In the genomic region with DNA sequence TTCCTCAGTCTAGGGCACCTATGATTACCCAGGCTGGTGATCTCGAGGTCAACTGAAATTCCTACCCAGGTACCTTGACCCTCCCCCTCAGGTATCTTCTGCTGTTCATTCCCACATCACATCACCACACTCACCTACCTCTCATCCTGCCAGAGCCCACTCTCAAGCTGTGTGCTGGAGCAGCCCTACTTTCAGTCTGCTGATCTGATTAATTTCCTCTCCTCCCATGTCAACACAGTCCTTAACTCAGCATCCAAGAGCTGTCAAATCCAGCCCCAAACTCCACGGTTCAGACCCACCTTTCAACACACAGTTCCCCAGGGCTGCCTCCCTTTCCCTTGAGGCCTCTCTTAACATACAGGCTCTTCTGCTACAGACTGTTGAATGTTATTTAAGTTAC, we compare ENCODE assay signal across 18 cellular contexts. TPM values are rescaled to one million over a fixed set of nuclear protein-coding genes. Genes with fewer than 3 reads are reported as not detected.
DNase-seq lines count a peak whose midpoint lies in the region; FAIRE-seq and TF ChIP-seq lines count a peak whose summit lies in the region.
"Had no signal": no experiment of that assay in that cellular context is flagged by ENCODE, and none has a peak within 500 bp of the region (broad histone marks: within the 10 kb centered on the region; RNA-seq: fewer than 3 reads in every experiment).

No MANE protein-coding gene starts in this region.

- no peaks in the 10 kb centered on the region for H3K9me3 Mint-ChIP-seq in activated T-cell treated with anti-CD3 and anti-CD28 coated beads, Interleukin-2, amount 50 U/mL, for 24 hours
- H3K9me3 Mint-ChIP-seq in IgD-negative memory B cell = no peaks in the 10 kb centered on the region
- H3K9me3 Mint-ChIP-seq in progenitor cell of endocrine pancreas (ENCODE audit: low read depth) = no peaks in the 10 kb centered on the region

- TF ChIP-seq POLR2A in H1 (IDR thresholded peaks at IDR 0.05; ENCODE audit: control extremely low read depth in 1 of 2, low read depth in 2 of 2, low read length in 2 of 2) = 0 out of 3 replicates have a peak, but pooled peaks of 1 of the 2 experiments have one; percentile 30

- no peak for TF ChIP-seq EP300 in H1 (IDR thresholded peaks at IDR 0.05; ENCODE audit: borderline replicate concordance in 1 of 2, low read depth in 2 of 2, low read length in 2 of 2)

- peaks cover 20 to 29% of the 10 kb centered on the region in 2 experiments for H4K20me1 ChIP-seq in H1 (replicated peaks in 1 of 2; ENCODE audit: control insufficient read depth in 1 of 2, insufficient read depth in 2 of 2, low read length in 2 of 2)

- H3K4me3 ChIP-seq in H1 (ENCODE audit: extremely low read depth in 1 of 4, insufficient read depth in 2 of 4, low read depth in 3 of 4, low read length in 4 of 4) (no peak overlapping the region), WERI-Rb-1 (ENCODE audit: low read depth, low read length) (no peak overlapping the region)
- H3K4me3 ChIP-seq: esophagus muscularis mucosa, skin epidermis had no signal

- H3K27ac ChIP-seq in H1 (ENCODE audit: low read depth, low read length) (no peak overlapping the region), WERI-Rb-1 (no peak overlapping the region)
- H3K27ac ChIP-seq: esophagus muscularis mucosa had no signal

- no peak for FAIRE-seq in H1 (lab: Jason Lieb, UNC)
- FAIRE-seq: astrocyte, G401.6, islet of Langerhans had no signal

- H3K4me2 ChIP-seq in H1 (ENCODE audit: insufficient read depth in 1 of 2, low read depth in 2 of 2, low read length in 2 of 2) = no peak overlapping the region
- H3K4me2 ChIP-seq: SK-N-SH had no signal

- H4K91ac ChIP-seq in H1 (replicated peaks; ENCODE audit: insufficient read length, low read length) = no peak overlapping the region

- peaks cover 0 to 70% of the 10 kb centered on the region in 2 experiments; a peak in 3 of 4 replicates for H3K79me2 ChIP-seq in H1 (ENCODE audit: control insufficient read depth in 1 of 2, insufficient read depth in 2 of 2, low read length in 2 of 2)

- H3K4me1 ChIP-seq in H1 (replicated peaks in 1 of 4; ENCODE audit: control insufficient read depth in 3 of 4, insufficient read depth in 4 of 4, low read length in 3 of 4) = peaks cover 0 to 5% (median 2%) of the 10 kb centered on the region in 4 experiments; a peak in 3 of 7 replicates

- H3K23me2 ChIP-seq in H1 (ENCODE audit: low read depth, low read length) = no peaks in the 10 kb centered on the region

- DNase-seq in activated T-cell treated with anti-CD3 and anti-CD28 coated beads, Interleukin-2, amount 50 U/mL, for 24 hours = no peak
- no peak for DNase-seq in activated T-cell treated with anti-CD3 and anti-CD28 coated beads for 4 hours
- DNase-seq in H1 (ENCODE audit: low read depth in 1 of 2, low spot score in 2 of 2) = no peak
- DNase-seq in progenitor cell of endocrine pancreas (ENCODE audit: low spot score, unreplicated experiment) = no peak
- DNase-seq in WERI-Rb-1 = no peak
- DNase-seq in medulla oblongata (ENCODE audit: extremely low spot score) = no peak
- DNase-seq in ecto neural progenitor cell (ENCODE audit: low spot score) = no peak
- DNase-seq: ACHN, cortex of kidney, NCI-H2081, PC-3, SK-N-SH had no signal

- no peak overlapping the region for H3K4ac ChIP-seq in H1 (replicated peaks; ENCODE audit: insufficient read length, low read depth, low read length)

- no peak overlapping the region for H2BK12ac ChIP-seq in H1 (ENCODE audit: low read depth, low read length)

- H3K27me3 Mint-ChIP-seq in activated T-cell treated with anti-CD3 and anti-CD28 coated beads, Interleukin-2, amount 50 U/mL, for 24 hours = no peaks in the 10 kb centered on the region
- no peaks in the 10 kb centered on the region for H3K27me3 Mint-ChIP-seq in IgD-negative memory B cell
- H3K27me3 Mint-ChIP-seq in progenitor cell of endocrine pancreas = no peaks in the 10 kb centered on the region

- no peak overlapping the region for H3K14ac ChIP-seq in H1 (ENCODE audit: insufficient read length)

- no peak overlapping the region for H2AFZ ChIP-seq in H1 (ENCODE audit: low read length)

- H3K23ac ChIP-seq in H1 (ENCODE audit: insufficient read length) = no peak overlapping the region

- no peak overlapping the region for H3K18ac ChIP-seq in H1 (ENCODE audit: extremely low read depth, low read length)

- H2BK5ac ChIP-seq in H1 (ENCODE audit: low read depth, low read length) = no peak overlapping the region

- 72% methylated on average over 2 of the region's 2 CpGs; no CpG with 5 or more reads in 1 of the 2 experiments for WGBS in H1 (ENCODE audit: extremely low coverage in 1 of 2, insufficient coverage in 1 of 2, insufficient read length in 1 of 2, insufficient replicate concordance in 2 of 2, low coverage in 1 of 2, low lambda C conversion rate in 2 of 2, missing lambda C conversion rate in 1 of 2), 2 experiments

- no peaks in the 10 kb centered on the region for H3K27me3 ChIP-seq in H1 (replicated peaks in 1 of 4; ENCODE audit: control insufficient read depth in 3 of 4, extremely low read depth in 1 of 4, insufficient read depth in 3 of 4, low read length in 3 of 4)
- H3K27me3 ChIP-seq in WERI-Rb-1 (ENCODE audit: insufficient read depth, low read depth, severe bottlenecking) = no peaks in the 10 kb centered on the region
- H3K27me3 ChIP-seq: esophagus muscularis mucosa had no signal

- peaks cover 69% of the 10 kb centered on the region for H3K4me1 Mint-ChIP-seq in activated T-cell treated with anti-CD3 and anti-CD28 coated beads, Interleukin-2, amount 50 U/mL, for 24 hours (ENCODE audit: low read depth)
- H3K4me1 Mint-ChIP-seq in IgD-negative memory B cell (peaks cover 15 to 30% (median 19%) of the 10 kb centered on the region in 3 donors), progenitor cell of endocrine pancreas (ENCODE audit: low read depth) (peaks cover 35% of the 10 kb centered on the region)

- no peak overlapping the region for H3K9ac ChIP-seq in H1 (replicated peaks in 1 of 4; ENCODE audit: extremely low read depth in 1 of 4, low read depth in 3 of 4, low read length in 3 of 4)
- H3K9ac ChIP-seq: SK-N-SH had no signal

- H4K8ac ChIP-seq in H1 (ENCODE audit: extremely low read depth, insufficient read depth, low read length) = no peak overlapping the region

- POLR2A ChIA-PET in H1 (lab: Charles Lee; ENCODE audit: partially characterized antibody) = interaction anchor here (0.7 to 7.6 kb wide), 3 partner anchors 11 to 41 kb away, joined by 3 to 75 read pairs (median 3); no protein-coding TSS in a partner anchor

- CTCF ChIA-PET in H1 (lab: Charles Lee; ENCODE audit: partially characterized antibody) = interaction anchor here (0.9 to 1.8 kb wide), 4 partner anchors 9 to 327 kb away, joined by 3 to 5 read pairs (median 4); no protein-coding TSS in a partner anchor

- no peak overlapping the region for H2BK20ac ChIP-seq in H1 (ENCODE audit: low read length)

- H3K36me3 ChIP-seq in H1 (ENCODE audit: control insufficient read depth in 2 of 4, insufficient read depth in 4 of 4, low read length in 3 of 4) (peaks cover 30 to 95% (median 79%) of the 10 kb centered on the region in 4 experiments), WERI-Rb-1 (peaks cover 95% of the 10 kb centered on the region)

- H3K56ac ChIP-seq in H1 (replicated peaks; ENCODE audit: insufficient read length, low read depth, low read length) = no peak overlapping the region

- H2AK5ac ChIP-seq in H1 (ENCODE audit: low read depth, low read length) = no peak overlapping the region

- H3K79me1 ChIP-seq in H1 (ENCODE audit: low read depth, low read length) = peaks cover 13% of the 10 kb centered on the region

- H3K9me3 ChIP-seq in H1 (ENCODE audit: insufficient read depth in 2 of 2, low read depth in 1 of 2, low read length in 1 of 2) (no peaks in the 10 kb centered on the region), WERI-Rb-1 (ENCODE audit: severe bottlenecking) (no peaks in the 10 kb centered on the region)
- H3K9me3 ChIP-seq: esophagus muscularis mucosa, SK-N-SH had no signal

- H4K5ac ChIP-seq in H1 (ENCODE audit: insufficient read length, low read depth, low read length) = no peak overlapping the region

- no peak overlapping the region for H2BK15ac ChIP-seq in H1 (ENCODE audit: low read length)

- TF ChIP-seq CTCF in H1 (IDR thresholded peaks at IDR 0.05; ENCODE audit: control extremely low read depth in 1 of 3, insufficient read depth in 1 of 3, low read depth in 1 of 3, low read length in 3 of 3) (no peak), progenitor cell of endocrine pancreas (IDR thresholded peaks at IDR 0.05; ENCODE audit: unreplicated experiment) (no peak), WERI-Rb-1 (IDR thresholded peaks at IDR 0.05; ENCODE audit: low read depth, low read length) (no peak)

- no peak overlapping the region for H3K4me3 Mint-ChIP-seq in activated T-cell treated with anti-CD3 and anti-CD28 coated beads, Interleukin-2, amount 50 U/mL, for 24 hours
- H3K4me3 Mint-ChIP-seq in IgD-negative memory B cell = peak overlapping the region in 2 of 4 donors; percentile 11 to 14
- no peak overlapping the region for H3K4me3 Mint-ChIP-seq in progenitor cell of endocrine pancreas (ENCODE audit: low read depth)

- peaks cover 96% of the 10 kb centered on the region for H3K36me3 Mint-ChIP-seq in activated T-cell treated with anti-CD3 and anti-CD28 coated beads, Interleukin-2, amount 50 U/mL, for 24 hours (ENCODE audit: low read depth)
- H3K36me3 Mint-ChIP-seq in IgD-negative memory B cell = peaks cover 19% of the 10 kb centered on the region
- peaks cover 56% of the 10 kb centered on the region for H3K36me3 Mint-ChIP-seq in progenitor cell of endocrine pancreas (ENCODE audit: insufficient read depth)

- H2BK120ac ChIP-seq in H1 (replicated peaks; ENCODE audit: low read depth, low read length) = no peak overlapping the region

- no peak for TF ChIP-seq RAD21 in H1 (IDR thresholded peaks at IDR 0.05 in 1 of 2, conservative IDR thresholded peaks at IDR 0.05 in 1 of 2; ENCODE audit: low read depth in 2 of 2, low read length in 2 of 2)

- H3K27ac Mint-ChIP-seq in activated T-cell treated with anti-CD3 and anti-CD28 coated beads, Interleukin-2, amount 50 U/mL, for 24 hours = peak overlapping the region; percentile 86
- peak overlapping the region; percentile 78 to 99 (median 82) for H3K27ac Mint-ChIP-seq in IgD-negative memory B cell
- H3K27ac Mint-ChIP-seq in progenitor cell of endocrine pancreas = peak overlapping the region; percentile 12

TF ChIP-seq in H1, 55 proteins besides CTCF, POLR2A, EP300 and RAD21 (continues in another document):
- peak; percentile 43; the same call in 1 of the 2 replicates for TF ChIP-seq POLR2AphosphoS5 (IDR thresholded peaks at IDR 0.05; ENCODE audit: low read depth, low read length)
- TF ChIP-seq TAF1 (IDR thresholded peaks at IDR 0.05; ENCODE audit: low read depth, low read length) = no peak

RNA-seq across cellular contexts. Expression of a gene that starts 42.4 kb away (rescaled TPM):
- polyA plus RNA-seq in IgD-negative memory B cell = 588 TPM
- 286 and 287 TPM in 2 replicates for total RNA-seq in H1 (2021; fragmentation: NEBNext Ultra II Directional; extraction: Animal tissue kit (Norgen Biotek cat#: 25700))
- polyA plus RNA-seq in H1 (2011; rRNA removed) = 122 and 138 TPM in 2 replicates
- polyA plus RNA-seq in H1 (2011; cell fraction: cytosol; rRNA removed) = 180 TPM
- 214 TPM for polyA plus RNA-seq in H1 (2011; cell fraction: nucleus; rRNA removed)
- 182 to 212 TPM (median 197 TPM) in 4 replicates for polyA plus RNA-seq in H1 (2012, experiment 1 of 2)
- polyA plus RNA-seq in H1 (2012, experiment 2 of 2) = 94.1 TPM
- polyA plus RNA-seq in H1 (2013, experiment 1 of 2) = 180 TPM
- 182 TPM for polyA plus RNA-seq in H1 (2013, experiment 2 of 2)
- polyA minus RNA-seq in H1 (2011; rRNA and poly(A)+ RNA removed) = 153 and 157 TPM in 2 replicates
- 91.7 TPM for polyA minus RNA-seq in H1 (2011; cell fraction: cytosol; rRNA and poly(A)+ RNA removed)
- 77.4 TPM for polyA minus RNA-seq in H1 (2011; cell fraction: nucleus; rRNA and poly(A)+ RNA removed)
- total RNA-seq in progenitor cell of endocrine pancreas = 258 and 274 TPM in 2 replicates

Comparison
In these comparisons a context has a peak if more than half of its experiments do, and no peak if none do; other contexts are left out.
1. H3K27ac Mint-ChIP-seq: peak in every context shown above with its lines; median percentile 86 in activated T-cell treated with anti-CD3 and anti-CD28 coated beads, Interleukin-2, amount 50 U/mL, for 24 hours; 82 in IgD-negative memory B cell; 12 in progenitor cell of endocrine pancreas.